In genomic region chr4:62394751-62395150, GRCh38 we compare ENCODE assay signal across 31 cellular contexts.
DNase-seq lines count a peak whose midpoint lies in the region; ATAC-seq, FAIRE-seq and TF ChIP-seq lines count a peak whose summit lies in the region.
"Had no signal": no experiment of that assay in that cellular context is flagged by ENCODE, and none has a peak within 500 bp of the region (broad histone marks: within the 10 kb centered on the region; RNA-seq: fewer than 3 reads in every experiment).

No MANE protein-coding gene starts in this region.

- no peaks in the 10 kb centered on the region for H3K4me1 ChIP-seq in mammary epithelial cell (ENCODE audit: insufficient read depth, low read length)
- H3K4me1 ChIP-seq: gastroesophageal sphincter, lower lobe of right lung, tibial nerve had no signal

- dilution Hi-C loops in mammary epithelial cell (cut with HindIII; ENCODE audit: low sequenced_read_pairs), result no loop called here

- no peak for FAIRE-seq in frontal cortex (lab: Jason Lieb, UNC)
- FAIRE-seq: A204.1, HepG2 had no signal

- BruUV-seq in MCF 10A (replicated peaks; lab: Mats Ljungman, UMichigan) (no TSS peak), mammary epithelial cell (replicated peaks; lab: Mats Ljungman, UMichigan) (no TSS peak)

- H4K20me1 ChIP-seq in mammary epithelial cell (ENCODE audit: insufficient read depth, low read length) (no peaks in the 10 kb centered on the region), SU-DHL-6 (ENCODE audit: low read depth, low read length) (no peaks in the 10 kb centered on the region)

- no peaks in the 10 kb centered on the region for H3K27me3 ChIP-seq in mammary epithelial cell (ENCODE audit: insufficient read depth, low read length)
- H3K27me3 ChIP-seq in SU-DHL-6 (ENCODE audit: low read length), result no peaks in the 10 kb centered on the region
- H3K27me3 ChIP-seq: gastroesophageal sphincter, hepatocyte, tibial nerve had no signal

- no peak for TF ChIP-seq CTCF in MCF 10A (IDR thresholded peaks at IDR 0.05; ENCODE audit: unreplicated experiment)
- no peak for TF ChIP-seq CTCF in mammary epithelial cell (conservative IDR thresholded peaks at IDR 0.05 in 1 of 2, IDR thresholded peaks at IDR 0.05 in 1 of 2; ENCODE audit: extremely low read depth in 1 of 2, insufficient read depth in 1 of 2, low read depth in 1 of 2, low read length in 2 of 2)
- no peak for TF ChIP-seq CTCF in SU-DHL-6 (IDR thresholded peaks at IDR 0.05; ENCODE audit: insufficient read depth, low read length, poor library complexity, severe bottlenecking)

- H3F3A ChIP-seq in SU-DHL-6 (ENCODE audit: insufficient read depth), result no peaks in the 10 kb centered on the region

- H3K4me3 ChIP-seq in mammary epithelial cell (replicated peaks in 1 of 3; ENCODE audit: insufficient read depth in 1 of 3, low read depth in 2 of 3, low read length in 3 of 3), result no peak overlapping the region
- H3K4me3 ChIP-seq in SU-DHL-6 (ENCODE audit: insufficient read depth, low read length, poor library complexity, severe bottlenecking), result no peak overlapping the region
- H3K4me3 ChIP-seq: gastroesophageal sphincter, hepatocyte, lower lobe of right lung, tibial nerve had no signal

- no peak overlapping the region for H3K4me2 ChIP-seq in mammary epithelial cell (ENCODE audit: insufficient read depth, low read depth, low read length)
- H3K4me2 ChIP-seq in SU-DHL-6 (ENCODE audit: low read depth, low read length, poor library complexity, severe bottlenecking), result peak overlapping the region; percentile 24
- H3K4me2 ChIP-seq: hepatocyte had no signal

- no peak overlapping the region for H3K4me3 Mint-ChIP-seq in MCF 10A (ENCODE audit: unreplicated experiment)
- H3K4me3 Mint-ChIP-seq: activated CD4-positive, alpha-beta T cell treated with anti-CD3 and anti-CD28 coated beads, Interleukin-2, amount 10 ng/mL, durations not matched to agents 7 days and 5 days; activated naive CD8-positive, alpha-beta T cell treated with anti-CD3 and anti-CD28 coated beads for 36 hours; CD4-positive, alpha-beta T cell; H9; natural killer cell treated with Interleukin-12 subunit alpha and Interleukin-12 subunit beta and Interleukin-15 and Interleukin-18, amount 100 ng/mL, for 72 hours; WTC11 had no signal

- ATAC-seq in GM21360 (IDR thresholded peaks at IDR 0.05; ENCODE audit: unreplicated experiment), result no peak
- ATAC-seq: gastroesophageal sphincter; HepG2; lower lobe of right lung; natural killer cell treated with Interleukin-12 subunit alpha and Interleukin-12 subunit beta and Interleukin-15 and Interleukin-18, amount 100 ng/mL, for 72 hours; WTC11 had no signal

- no peaks in the 10 kb centered on the region for H3K27me3 Mint-ChIP-seq in MCF 10A (ENCODE audit: insufficient read depth, unreplicated experiment)
- H3K27me3 Mint-ChIP-seq: activated CD4-positive, alpha-beta T cell treated with anti-CD3 and anti-CD28 coated beads, Interleukin-2, amount 10 ng/mL, durations not matched to agents 7 days and 5 days; activated naive CD8-positive, alpha-beta T cell treated with anti-CD3 and anti-CD28 coated beads for 36 hours; CD4-positive, alpha-beta T cell; natural killer cell treated with Interleukin-12 subunit alpha and Interleukin-12 subunit beta and Interleukin-15 and Interleukin-18, amount 100 ng/mL, for 72 hours had no signal

- H3K27ac Mint-ChIP-seq in MCF 10A (ENCODE audit: low read depth, unreplicated experiment), result peak overlapping the region; percentile 1
- H3K27ac Mint-ChIP-seq: activated CD4-positive, alpha-beta T cell treated with anti-CD3 and anti-CD28 coated beads, Interleukin-2, amount 10 ng/mL, durations not matched to agents 7 days and 5 days; activated naive CD8-positive, alpha-beta T cell treated with anti-CD3 and anti-CD28 coated beads for 36 hours; CD4-positive, alpha-beta T cell; H9; natural killer cell treated with Interleukin-12 subunit alpha and Interleukin-12 subunit beta and Interleukin-15 and Interleukin-18, amount 100 ng/mL, for 72 hours; WTC11 had no signal

- 83% methylated on average over 1 of the region's 1 CpG for WGBS in mammary epithelial cell (ENCODE audit: low coverage, missing lambda C conversion rate)

- H3K36me3 ChIP-seq in mammary epithelial cell (ENCODE audit: insufficient read depth, low read length), result no peaks in the 10 kb centered on the region
- no peaks in the 10 kb centered on the region for H3K36me3 ChIP-seq in SU-DHL-6 (ENCODE audit: low read length)
- H3K36me3 ChIP-seq: gastroesophageal sphincter, lower lobe of right lung, tibial nerve had no signal

- H3K9ac ChIP-seq in mammary epithelial cell (ENCODE audit: insufficient read depth, low read length), result no peak overlapping the region
- no peak overlapping the region for H3K9ac ChIP-seq in SU-DHL-6 (ENCODE audit: low read length)

- no peaks in the 10 kb centered on the region for H3K9me2 ChIP-seq in SU-DHL-6 (replicated peaks; ENCODE audit: insufficient read depth, low read length)

- peaks cover 10% of the 10 kb centered on the region for H3K4me1 Mint-ChIP-seq in MCF 10A (ENCODE audit: insufficient read depth, unreplicated experiment)
- H3K4me1 Mint-ChIP-seq: activated CD4-positive, alpha-beta T cell treated with anti-CD3 and anti-CD28 coated beads, Interleukin-2, amount 10 ng/mL, durations not matched to agents 7 days and 5 days; activated naive CD8-positive, alpha-beta T cell treated with anti-CD3 and anti-CD28 coated beads for 36 hours; H9; WTC11 had no signal

- no peak overlapping the region for H2AFZ ChIP-seq in mammary epithelial cell (ENCODE audit: low read depth, low read length)
- H2AFZ ChIP-seq in SU-DHL-6 (ENCODE audit: low read depth, low read length, severe bottlenecking), result peak overlapping the region; percentile 48
- H2AFZ ChIP-seq: hepatocyte had no signal

- no peaks in the 10 kb centered on the region for H3K79me2 ChIP-seq in mammary epithelial cell (ENCODE audit: insufficient read depth, low read length)
- no peaks in the 10 kb centered on the region for H3K79me2 ChIP-seq in SU-DHL-6 (ENCODE audit: insufficient read depth, low read length)
- H3K79me2 ChIP-seq: hepatocyte had no signal

- no peaks in the 10 kb centered on the region for H3K36me3 Mint-ChIP-seq in MCF 10A (ENCODE audit: insufficient read depth, unreplicated experiment)
- H3K36me3 Mint-ChIP-seq: activated naive CD8-positive, alpha-beta T cell treated with anti-CD3 and anti-CD28 coated beads for 36 hours; WTC11 had no signal

- in situ Hi-C loops in mammary epithelial cell (cut with MboI; ENCODE audit: low sequenced_read_pairs in 2 of 2), result no loop called here

- CTCF ChIA-PET in MCF 10A (lab: Yijun Ruan, JAX) (no interaction called here), mammary epithelial cell (lab: Charles Lee; ENCODE audit: low non-redundant PET) (no interaction called here)

- no peak for DNase-seq in MCF 10A (ENCODE audit: unreplicated experiment)
- no peak for DNase-seq in mammary epithelial cell
- DNase-seq in NOMO-1 treated with dmso at 0.1 percent for 144 hours (lab: John Stamatoyannopoulos, UW; ENCODE audit: unreplicated experiment), result peak; percentile 22
- peak; percentile 28 for DNase-seq in superior temporal gyrus (ENCODE audit: extremely low spot score)
- DNase-seq in DMS114 treated with DMSO at 0.1 percent for 48 hours (lab: John Stamatoyannopoulos, UW; ENCODE audit: unreplicated experiment), result no peak
- no peak for DNase-seq in frontal cortex (ENCODE audit: low spot score in 2 of 2)
- DNase-seq: activated CD4-positive, alpha-beta T cell treated with anti-CD3 and anti-CD28 coated beads, Interleukin-2, amount 10 ng/mL, durations not matched to agents 7 days and 5 days; activated effector memory CD4-positive, alpha-beta T cell treated with Interleukin-2 at 50 U/mL for 16 hours; activated naive CD8-positive, alpha-beta T cell treated with anti-CD3 and anti-CD28 coated beads for 36 hours; activated T-cell treated with anti-CD3 and anti-CD28 coated beads, Interleukin-2, amount 50 U/mL, for 1 hour; aorta; CD4-positive, alpha-beta T cell; H9; Karpas-422; lower lobe of right lung; NCI-H1092 treated with DMSO at 0.1 percent for 48 hours; NCI-H1694 treated with DMSO at 0.1 percent for 48 hours; NCI-H524; NK-92 treated with Interleukin-12 subunit alpha and Interleukin-12 subunit beta, amount 100 ng/mL, for 24 hours; stimulated activated CD4-positive, alpha-beta T cell treated with anti-CD3 and anti-CD28 coated beads, Interleukin-15, amount 100 ng/mL, for 24 hours; stimulated activated CD4-positive, alpha-beta T cell treated with anti-CD3 and anti-CD28 coated beads, Interleukin-4, amount 100 ng/mL, for 4 hours; SW 1271 had no signal

- H3K27ac ChIP-seq in mammary epithelial cell (ENCODE audit: insufficient read depth, low read depth, low read length) (no peak overlapping the region), SU-DHL-6 (ENCODE audit: low read depth, low read length) (no peak overlapping the region)
- H3K27ac ChIP-seq: gastroesophageal sphincter, hepatocyte, lower lobe of right lung, tibial nerve had no signal

- POLR2A ChIA-PET in MCF 10A (lab: Yijun Ruan, JAX), result no interaction called here

- no peaks in the 10 kb centered on the region for H3K9me3 ChIP-seq in mammary epithelial cell (replicated peaks; ENCODE audit: insufficient read depth, low read length)
- H3K9me3 ChIP-seq in SU-DHL-6 (ENCODE audit: insufficient read depth, low read length), result no peaks in the 10 kb centered on the region
- H3K9me3 ChIP-seq: gastroesophageal sphincter, lower lobe of right lung, tibial nerve had no signal

- H3K9me3 Mint-ChIP-seq in MCF 10A (ENCODE audit: unreplicated experiment), result peaks cover 18% of the 10 kb centered on the region
- H3K9me3 Mint-ChIP-seq: H9 had no signal

- intact Hi-C loops in MCF 10A (cut with micrococcal nuclease), result no loop called here
- intact Hi-C loops in mammary epithelial cell (cut with micrococcal nuclease), result no loop called here

Comparison
In these comparisons a context has a peak if more than half of its experiments do, and no peak if none do; other contexts are left out.
1. DNase-seq: peak in NOMO-1 treated with dmso at 0.1 percent for 144 hours (single experiment) and superior temporal gyrus (single experiment); none in MCF 10A (single experiment), mammary epithelial cell (single experiment), DMS114 treated with DMSO at 0.1 percent for 48 hours (single experiment) and frontal cortex (0 of 2).